In genomic region chr11:72507050-72507449, GRCh38 we compare ENCODE assay signal across 20 cellular contexts.
DNase-seq lines count a peak whose midpoint lies in the region; ATAC-seq and TF ChIP-seq lines count a peak whose summit lies in the region.
"Had no signal": no experiment of that assay in that cellular context is flagged by ENCODE, and none has a peak within 500 bp of the region (broad histone marks: within the 10 kb centered on the region; RNA-seq: fewer than 3 reads in every experiment).

No MANE protein-coding gene starts in this region.

- peaks cover 77% of the 10 kb centered on the region for H3K9me3 Mint-ChIP-seq in WTC11

- H3K27me3 ChIP-seq in HAP-1 (ENCODE audit: low read depth), result no peaks in the 10 kb centered on the region
- H3K27me3 ChIP-seq: BE2C; BLaER1 treated with 17β-estradiol and CSF1 and Interleukin-3, amounts not matched to agents 10 nM and 100 nM had no signal

- peaks cover 6% of the 10 kb centered on the region for H3K4me1 ChIP-seq in HAP-1
- H3K4me1 ChIP-seq: A549 had no signal

- no peak overlapping the region for H3K4me3 ChIP-seq in HAP-1
- H3K4me3 ChIP-seq: A549; BLaER1 treated with 17β-estradiol and CSF1 and Interleukin-3, amounts not matched to agents 10 nM and 100 nM had no signal

- in situ Hi-C loops in HAP-1 (cut with MboI; ENCODE audit: low sequenced_read_pairs), result no loop called here

- no peak for TF ChIP-seq CTCF in WTC11 (IDR thresholded peaks at IDR 0.05)

- H3K4me1 Mint-ChIP-seq in WTC11, result peaks cover 14% of the 10 kb centered on the region

- peak; percentile 63 for ATAC-seq in WTC11
- ATAC-seq in HG03460 (IDR thresholded peaks at IDR 0.05; ENCODE audit: unreplicated experiment), result no peak
- ATAC-seq: A549 had no signal

- CTCF ChIA-PET in WTC11 (lab: Charles Lee), result interaction anchor here (1.0 to 1.2 kb wide), 2 partner anchors 35 to 47 kb away, joined by 3 read pairs; no protein-coding TSS in a partner anchor

- H3K9me3 ChIP-seq in HAP-1, result peaks cover 4% of the 10 kb centered on the region; the same call in 1 of the 2 replicates

- no peaks in the 10 kb centered on the region for H3K36me3 ChIP-seq in HAP-1 (replicated peaks)
- H3K36me3 ChIP-seq: BE2C; BLaER1 treated with 17β-estradiol and CSF1 and Interleukin-3, amounts not matched to agents 10 nM and 100 nM had no signal

- H3K4me3 Mint-ChIP-seq in WTC11, result no peak overlapping the region
- H3K4me3 Mint-ChIP-seq: CD14-positive monocyte; CD4-positive, alpha-beta T cell; CD8-positive, alpha-beta memory T cell had no signal

- H3K36me3 Mint-ChIP-seq in WTC11, result peaks cover 60% of the 10 kb centered on the region
- H3K36me3 Mint-ChIP-seq: CD14-positive monocyte had no signal

- DNase-seq in HAP-1 (ENCODE audit: low spot score in 2 of 2), result peak; percentile 21 to 38
- no peak for DNase-seq in WTC11 (ENCODE audit: low spot score)
- peak; percentile 7 for DNase-seq in iPS DF 19.7 (ENCODE audit: low read depth, low spot score)
- no peak for DNase-seq in DMS53 treated with DMSO at 0.1 percent for 48 hours (lab: John Stamatoyannopoulos, UW; ENCODE audit: unreplicated experiment)
- no peak for DNase-seq in cerebellar nuclear complex (lab: John Stamatoyannopoulos, UW)
- DNase-seq: 8988T; ACHN; AML-193; BE2C; CD4-positive, alpha-beta T cell; CD8-positive, alpha-beta memory T cell; DMS 273 treated with DMSO at 0.1 percent for 48 hours; DMS79 treated with DMSO at 0.1 percent for 48 hours; GF-D8; GOT3; HCEC 1CT had no signal

- POLR2A ChIA-PET in WTC11 (lab: Charles Lee), result no interaction called here

- peaks cover 39% of the 10 kb centered on the region for H3K27me3 Mint-ChIP-seq in WTC11 (ENCODE audit: low read depth)

- no peak overlapping the region for H3K27ac Mint-ChIP-seq in WTC11
- H3K27ac Mint-ChIP-seq: CD14-positive monocyte; CD4-positive, alpha-beta T cell; CD8-positive, alpha-beta memory T cell had no signal

TF ChIP-seq in WTC11, 78 proteins besides CTCF, POLR2A, EP300 and RAD21:
- no peak for TF ChIP-seq MYBL2 (CRISPR knock-in tag; IDR thresholded peaks at IDR 0.05)
TF ChIP-seq in WTC11: peak in this region for 0.

Comparison
In these comparisons a context has a peak if more than half of its experiments do, and no peak if none do; other contexts are left out.
1. DNase-seq: peak in HAP-1 (2 of 2) and iPS DF 19.7 (single experiment); none in WTC11 (single experiment), DMS53 treated with DMSO at 0.1 percent for 48 hours (single experiment) and cerebellar nuclear complex (0 of 2).